11 cellular contexts compared by ENCODE assay signal in genomic region chr18:2569338-2570207, GRCh38. TPM values are rescaled to one million over a fixed set of nuclear protein-coding genes. Genes with fewer than 3 reads are reported as not detected.
DNase-seq lines count a peak whose midpoint lies in the region; ATAC-seq, FAIRE-seq and TF ChIP-seq lines count a peak whose summit lies in the region.
"Had no signal": no experiment of that assay in that cellular context is flagged by ENCODE, and none has a peak within 500 bp of the region (broad histone marks: within the 10 kb centered on the region; RNA-seq: fewer than 3 reads in every experiment).

No MANE protein-coding gene starts in this region.

- TF ChIP-seq POLR2A in HepG2 (IDR thresholded peaks at IDR 0.05; ENCODE audit: insufficient read depth in 1 of 2, low read depth in 2 of 2, low read length in 2 of 2) (no peak), right lobe of liver (IDR thresholded peaks at IDR 0.05) (no peak)

- BruUV-seq in HepG2 (replicated peaks; lab: Mats Ljungman, UMichigan): no TSS peak

- TF ChIP-seq EP300 in HepG2 (IDR thresholded peaks at IDR 0.05; ENCODE audit: low read depth in 2 of 2, low read length in 2 of 2) (no peak), HepG2 (CRISPR knock-in tag; IDR thresholded peaks at IDR 0.05; ENCODE audit: borderline replicate concordance) (no peak)

- in situ Hi-C loops in HepG2 (cut with HindIII; ENCODE audit: extremely low pct_ligation_motif_present, low pct_unique_long_range_greater_than_20kb): loop anchor here (25.0 kb wide), 1 partner anchor 1707 kb away; no protein-coding TSS in a partner anchor

- H3K4me3 Mint-ChIP-seq in activated naive CD8-positive, alpha-beta T cell treated with anti-CD3 and anti-CD28 coated beads, Interleukin-2, amount 10 ng/mL, durations not matched to agents 7 days and 5 days: peak overlapping the region; percentile 100

- H3K9ac ChIP-seq in HepG2 (ENCODE audit: insufficient read depth, low read depth, low read length): peak overlapping the region; percentile 98

- peaks cover 49% of the 10 kb centered on the region for H3K79me2 ChIP-seq in HepG2 (ENCODE audit: insufficient read depth, low read length)

- WGBS in HepG2 (ENCODE audit: low lambda C conversion rate): 92% methylated on average over 10 of the region's 10 CpGs
- 84% methylated on average over 7 of the region's 10 CpGs for WGBS in right lobe of liver (ENCODE audit: insufficient coverage, low coverage, low lambda C conversion rate, missing lambda C conversion rate)

- FAIRE-seq in HepG2 (lab: Jason Lieb, UNC) (no peak), urothelium cell line (lab: Jason Lieb, UNC) (peak; percentile 61)

- H3K4me1 ChIP-seq in HepG2 (ENCODE audit: insufficient read depth, low read length) (peaks cover 23% of the 10 kb centered on the region), right lobe of liver (peaks cover 0 to 13% (median 0%) of the 10 kb centered on the region in 4 donors)

- peaks cover 47% of the 10 kb centered on the region for H3K36me3 Mint-ChIP-seq in activated naive CD8-positive, alpha-beta T cell treated with anti-CD3 and anti-CD28 coated beads, Interleukin-2, amount 10 ng/mL, durations not matched to agents 7 days and 5 days

- peak overlapping the region; percentile 92 for H3K4me2 ChIP-seq in HepG2 (ENCODE audit: low read depth, low read length)

- POLR2A ChIA-PET in HepG2 (lab: Yijun Ruan, JAX): no interaction called here
- POLR2A ChIA-PET in activated naive CD8-positive, alpha-beta T cell treated with anti-CD3 and anti-CD28 coated beads, Interleukin-2, amount 10 ng/mL, durations not matched to agents 7 days and 5 days (lab: Charles Lee): interaction anchor here (4.4 to 7.5 kb wide), 2 partner anchors 67 to 87 kb away, joined by 20 to 80 read pairs; partner anchors contain the start of gene SMCHD1

- H3K36me3 ChIP-seq in HepG2 (replicated peaks in 1 of 2; ENCODE audit: control insufficient read depth in 1 of 2, insufficient read depth in 2 of 2, low read length in 2 of 2): 0 out of 5 replicates have a peak, but pooled peaks cover 0 to 4% of the 10 kb centered on the region in 2 experiments
- H3K36me3 ChIP-seq in right lobe of liver: no peaks in the 10 kb centered on the region
- H3K36me3 ChIP-seq in kidney epithelial cell (ENCODE audit: control insufficient read depth, insufficient read depth, low read length): no peaks in the 10 kb centered on the region

- H3K4me3 ChIP-seq in HepG2 (replicated peaks in 1 of 3; ENCODE audit: insufficient read depth in 1 of 3, low read depth in 2 of 3, low read length in 3 of 3) (peak overlapping the region; percentile 82 to 89 (median 83); a peak in 5 of 6 replicates), right lobe of liver (no peak overlapping the region), kidney epithelial cell (ENCODE audit: low read depth, low read length) (peak overlapping the region; percentile 74)

- H3K27me3 ChIP-seq in HepG2 (ENCODE audit: control insufficient read depth in 1 of 2, insufficient read depth in 2 of 2, low read length in 2 of 2) (no peaks in the 10 kb centered on the region; a peak in 1 of 5 replicates), right lobe of liver (no peaks in the 10 kb centered on the region), kidney epithelial cell (ENCODE audit: control insufficient read depth, insufficient read depth, low read length) (no peaks in the 10 kb centered on the region)
- H3K27me3 ChIP-seq: esophagus squamous epithelium had no signal

- intact Hi-C loops in HepG2 (cut with micrococcal nuclease; ENCODE audit: unreplicated experiment): loop anchor here (2.0 kb wide), 1 partner anchor 19 kb away; no protein-coding TSS in a partner anchor
- intact Hi-C loops in right lobe of liver (cut with DNase I): no loop called here

- no peaks in the 10 kb centered on the region for H3K9me3 Mint-ChIP-seq in activated naive CD8-positive, alpha-beta T cell treated with anti-CD3 and anti-CD28 coated beads, Interleukin-2, amount 10 ng/mL, durations not matched to agents 7 days and 5 days

- H3K27me3 Mint-ChIP-seq in activated naive CD8-positive, alpha-beta T cell treated with anti-CD3 and anti-CD28 coated beads, Interleukin-2, amount 10 ng/mL, durations not matched to agents 7 days and 5 days: no peaks in the 10 kb centered on the region

- H3K27ac ChIP-seq in HepG2 (ENCODE audit: extremely low read length, insufficient read depth, low read length) (no peak overlapping the region), right lobe of liver (no peak overlapping the region)

- TF ChIP-seq CTCF in HepG2 (CRISPR knock-in tag; IDR thresholded peaks at IDR 0.05): no peak
- TF ChIP-seq CTCF in right lobe of liver (IDR thresholded peaks at IDR 0.05): no peak
- TF ChIP-seq CTCF in kidney epithelial cell (IDR thresholded peaks at IDR 0.05; ENCODE audit: insufficient read depth, low read length, poor library complexity, severe bottlenecking): no peak

- peaks cover 38% of the 10 kb centered on the region for H3K4me1 Mint-ChIP-seq in activated naive CD8-positive, alpha-beta T cell treated with anti-CD3 and anti-CD28 coated beads, Interleukin-2, amount 10 ng/mL, durations not matched to agents 7 days and 5 days

- CTCF ChIA-PET in HepG2 (lab: Yijun Ruan, JAX; ENCODE audit: low intra/inter-chr PET ratio, low total read pairs): no interaction called here

- TF ChIP-seq RAD21 in HepG2 (CRISPR knock-in tag; IDR thresholded peaks at IDR 0.05): no peak

- peak overlapping the region; percentile 7 for H3K27ac Mint-ChIP-seq in activated naive CD8-positive, alpha-beta T cell treated with anti-CD3 and anti-CD28 coated beads, Interleukin-2, amount 10 ng/mL, durations not matched to agents 7 days and 5 days

- H3K9me3 ChIP-seq in HepG2 (ENCODE audit: low read length) (no peaks in the 10 kb centered on the region), right lobe of liver (no peaks in the 10 kb centered on the region)
- H3K9me3 ChIP-seq: esophagus squamous epithelium had no signal

- DNase-seq in HepG2 (ENCODE audit: low spot score): no peak
- no peak for DNase-seq in right lobe of liver
- DNase-seq in activated naive CD8-positive, alpha-beta T cell treated with anti-CD3 and anti-CD28 coated beads, Interleukin-2, amount 10 ng/mL, durations not matched to agents 7 days and 5 days: no peak
- DNase-seq in kidney epithelial cell (ENCODE audit: low read depth): no peak
- DNase-seq in urothelium cell line (ENCODE audit: low spot score): no peak
- no peak for DNase-seq in SW480 (ENCODE audit: low spot score)
- DNase-seq in anterior cingulate cortex (lab: John Stamatoyannopoulos, UW): no peak
- DNase-seq: esophagus squamous epithelium; NCI-H1694 treated with DMSO at 0.1 percent for 48 hours; stimulated activated CD4-positive, alpha-beta T cell treated with anti-CD3 and anti-CD28 coated beads, Interleukin-15, amount 100 ng/mL, for 24 hours had no signal

- ATAC-seq in HepG2: no peak
- ATAC-seq in right lobe of liver: no peak
- ATAC-seq in activated naive CD8-positive, alpha-beta T cell treated with anti-CD3 and anti-CD28 coated beads, Interleukin-2, amount 10 ng/mL, durations not matched to agents 7 days and 5 days (ENCODE audit: low read depth): no peak
- no peak for ATAC-seq in GM21526 (IDR thresholded peaks at IDR 0.05; ENCODE audit: low FRiP score, unreplicated experiment)

- H2AFZ ChIP-seq in HepG2 (ENCODE audit: low read length): no peak overlapping the region

- H4K20me1 ChIP-seq in HepG2 (ENCODE audit: insufficient read depth, low read length): no peaks in the 10 kb centered on the region

RNA-seq across cellular contexts. Expression of gene METTL4, which starts 1.7 kb away (rescaled TPM):
- total RNA-seq in HepG2 (2016; rRNA removed; fragmentation: Illumina TruSeq; extraction: Trizol): 6.8 and 8.4 TPM in 2 replicates
- 2.2 and 2.6 TPM in 2 replicates for total RNA-seq in HepG2 (2016; cell fraction: cytosol; rRNA removed; fragmentation: Illumina TruSeq; extraction: Trizol; ENCODE audit: low read depth)
- 10.4 and 11.1 TPM in 2 replicates for total RNA-seq in HepG2 (2016; cell fraction: insoluble cytoplasmic fraction; rRNA removed; fragmentation: Illumina TruSeq; extraction: Trizol)
- total RNA-seq in HepG2 (2016; cell fraction: membrane; rRNA removed; fragmentation: Illumina TruSeq; extraction: Trizol): 7.2 and 9.1 TPM in 2 replicates
- 14.4 and 14.8 TPM in 2 replicates for total RNA-seq in HepG2 (2016; cell fraction: nucleus; rRNA removed; fragmentation: Illumina TruSeq; extraction: Trizol)
- polyA plus RNA-seq in HepG2 (2011; rRNA removed): 5.6 and 8.1 TPM in 2 replicates
- 2.8 and 3.9 TPM in 2 replicates for polyA plus RNA-seq in HepG2 (2011; cell fraction: cytosol; rRNA removed)
- 5.4 and 6.7 TPM in 2 replicates for polyA plus RNA-seq in HepG2 (2011; cell fraction: nucleus; rRNA removed)
- 5.7 and 6.2 TPM in 2 replicates for polyA plus RNA-seq in HepG2 (2012)
- polyA plus RNA-seq in HepG2 (2016; cell fraction: cytosol; fragmentation: Illumina TruSeq; extraction: Trizol; ENCODE audit: low read depth): 2.6 and 3.4 TPM in 2 replicates
- 9.9 and 13.8 TPM in 2 replicates for polyA plus RNA-seq in HepG2 (2016; cell fraction: insoluble cytoplasmic fraction; fragmentation: Illumina TruSeq; extraction: Trizol; ENCODE audit: low read depth)
- polyA plus RNA-seq in HepG2 (2016; cell fraction: membrane; fragmentation: Illumina TruSeq; extraction: Trizol; ENCODE audit: low read depth): 4.2 and 5.2 TPM in 2 replicates
- 22.4 and 23.4 TPM in 2 replicates for polyA plus RNA-seq in HepG2 (2016; cell fraction: nucleus; fragmentation: Illumina TruSeq; extraction: Trizol; ENCODE audit: insufficient read depth, low read depth)
- polyA minus RNA-seq in HepG2 (2011; rRNA and poly(A)+ RNA removed; ENCODE audit: low replicate concordance): 4.1 and 12.7 TPM in 2 replicates
- 3.7 and 3.9 TPM in 2 replicates for polyA minus RNA-seq in HepG2 (2011; cell fraction: cytosol; rRNA and poly(A)+ RNA removed)
- polyA minus RNA-seq in HepG2 (2011; cell fraction: nucleus; rRNA and poly(A)+ RNA removed): 20.5 and 21.6 TPM in 2 replicates
- total RNA-seq in right lobe of liver: 1 to 10 TPM; 3.2 to 4.9 (median 3.3) TPM
- total RNA-seq in activated naive CD8-positive, alpha-beta T cell treated with anti-CD3 and anti-CD28 coated beads, Interleukin-2, amount 10 ng/mL, durations not matched to agents 7 days and 5 days: 10 to 100 TPM; 22.7 to 25.8 TPM
- 7.9 and 11.0 TPM in 2 replicates for total RNA-seq in kidney epithelial cell

RNA-seq across cellular contexts. Expression of gene NDC80, which starts 1.8 kb away (rescaled TPM):
- total RNA-seq in HepG2 (2016; rRNA removed; fragmentation: Illumina TruSeq; extraction: Trizol): 33.0 and 47.0 TPM in 2 replicates
- total RNA-seq in HepG2 (2016; cell fraction: cytosol; rRNA removed; fragmentation: Illumina TruSeq; extraction: Trizol; ENCODE audit: low read depth): 4.3 and 6.1 TPM in 2 replicates
- 32.7 and 45.7 TPM in 2 replicates for total RNA-seq in HepG2 (2016; cell fraction: insoluble cytoplasmic fraction; rRNA removed; fragmentation: Illumina TruSeq; extraction: Trizol)
- total RNA-seq in HepG2 (2016; cell fraction: membrane; rRNA removed; fragmentation: Illumina TruSeq; extraction: Trizol): 8.2 and 9.5 TPM in 2 replicates
- total RNA-seq in HepG2 (2016; cell fraction: nucleus; rRNA removed; fragmentation: Illumina TruSeq; extraction: Trizol): 28.1 and 31.1 TPM in 2 replicates
- polyA plus RNA-seq in HepG2 (2011; rRNA removed): 5.5 and 9.6 TPM in 2 replicates
- 3.2 TPM in 2 replicates for polyA plus RNA-seq in HepG2 (2011; cell fraction: cytosol; rRNA removed)
- 5.3 and 6.6 TPM in 2 replicates for polyA plus RNA-seq in HepG2 (2011; cell fraction: nucleus; rRNA removed)
- 6.5 and 14.5 TPM in 2 replicates for polyA plus RNA-seq in HepG2 (2012)
- polyA plus RNA-seq in HepG2 (2016; cell fraction: cytosol; fragmentation: Illumina TruSeq; extraction: Trizol; ENCODE audit: low read depth): 2.0 and 2.1 TPM in 2 replicates
- 37.2 and 40.2 TPM in 2 replicates for polyA plus RNA-seq in HepG2 (2016; cell fraction: insoluble cytoplasmic fraction; fragmentation: Illumina TruSeq; extraction: Trizol; ENCODE audit: low read depth)
- polyA plus RNA-seq in HepG2 (2016; cell fraction: membrane; fragmentation: Illumina TruSeq; extraction: Trizol; ENCODE audit: low read depth): 2.4 and 3.5 TPM in 2 replicates
- 23.0 and 26.5 TPM in 2 replicates for polyA plus RNA-seq in HepG2 (2016; cell fraction: nucleus; fragmentation: Illumina TruSeq; extraction: Trizol; ENCODE audit: insufficient read depth, low read depth)
- polyA minus RNA-seq in HepG2 (2011; rRNA and poly(A)+ RNA removed; ENCODE audit: low replicate concordance): 6.0 and 39.3 TPM in 2 replicates
- 5.6 and 7.0 TPM in 2 replicates for polyA minus RNA-seq in HepG2 (2011; cell fraction: cytosol; rRNA and poly(A)+ RNA removed)
- polyA minus RNA-seq in HepG2 (2011; cell fraction: nucleus; rRNA and poly(A)+ RNA removed): 32.8 and 47.0 TPM in 2 replicates
- 1 to 10 TPM in 2 of 6 experiments, under 1 TPM in 3, not detected in 1; 0.34 to 1.6 (median 0.55) TPM for total RNA-seq in right lobe of liver
- 10 to 100 TPM; 66.0 to 67.0 TPM for total RNA-seq in activated naive CD8-positive, alpha-beta T cell treated with anti-CD3 and anti-CD28 coated beads, Interleukin-2, amount 10 ng/mL, durations not matched to agents 7 days and 5 days
- 4.4 and 5.2 TPM in 2 replicates for total RNA-seq in kidney epithelial cell

Comparison
In these comparisons a context has a peak if more than half of its experiments do, and no peak if none do; other contexts are left out.
1. H3K4me3 ChIP-seq: peak in HepG2 (3 of 3) and kidney epithelial cell (single experiment); none in right lobe of liver (0 of 3).